ENCODE assay signal across 1 cellular context in genomic region chr19:57583521-57584416, GRCh38.
A peak's percentile ranks its signal among the peaks of the same experiment; 100 is the strongest.
TF ChIP-seq lines count a peak whose summit lies in the region.

ZIK1 (plus strand) TSS chr19:57584145; CDS start chr19:57584357, 212 bp downstream.

TF ChIP-seq in WTC11, 78 proteins besides CTCF, POLR2A, EP300 and RAD21 (continued from another document and continues in another):
- TF ChIP-seq USF2 (CRISPR knock-in tag; IDR thresholded peaks at IDR 0.05) (peak; percentile 89), FOXP1 (CRISPR knock-in tag; IDR thresholded peaks at IDR 0.05; ENCODE audit: borderline replicate concordance) (peak; percentile 99), TEAD1 (CRISPR knock-in tag; IDR thresholded peaks at IDR 0.05) (peak; percentile 94), MLX (CRISPR knock-in tag; IDR thresholded peaks at IDR 0.05) (peak; percentile 80; the same call in 1 of the 2 replicates), ZNF317 (CRISPR knock-in tag; IDR thresholded peaks at IDR 0.05; ENCODE audit: borderline replicate concordance, low read depth) (peak; percentile 75; the same call in 1 of the 2 replicates), ZNF281 (CRISPR knock-in tag; IDR thresholded peaks at IDR 0.05) (peak; percentile 97), ZMAT4 (CRISPR knock-in tag; IDR thresholded peaks at IDR 0.05) (no peak), KAT7 (CRISPR knock-in tag; IDR thresholded peaks at IDR 0.05; ENCODE audit: borderline replicate concordance) (no peak), ZNF138 (CRISPR knock-in tag; conservative IDR thresholded peaks at IDR 0.05) (peak; percentile 84), ZNF396 (CRISPR knock-in tag; IDR thresholded peaks at IDR 0.05; ENCODE audit: borderline replicate concordance) (no peak), NFATC4 (CRISPR knock-in tag; IDR thresholded peaks at IDR 0.05) (no peak), PRRX2 (CRISPR knock-in tag; IDR thresholded peaks at IDR 0.05) (no peak), ESRRA (CRISPR knock-in tag; IDR thresholded peaks at IDR 0.05; ENCODE audit: borderline replicate concordance) (peak; percentile 93), SP1 (CRISPR knock-in tag; conservative IDR thresholded peaks at IDR 0.05) (peak; percentile 85), JUN (CRISPR knock-in tag; IDR thresholded peaks at IDR 0.05) (peak; percentile 96; the same call in 1 of the 2 replicates), ZNF425 (CRISPR knock-in tag; conservative IDR thresholded peaks at IDR 0.05) (no peak), ZBTB43 (CRISPR knock-in tag; IDR thresholded peaks at IDR 0.05) (peak; percentile 97), AFF4 (CRISPR knock-in tag; IDR thresholded peaks at IDR 0.05; ENCODE audit: borderline replicate concordance) (no peak; the same call in 1 of the 2 replicates), NFE2L1 (CRISPR knock-in tag; IDR thresholded peaks at IDR 0.05) (peak; percentile 96), CBFB (CRISPR knock-in tag; IDR thresholded peaks at IDR 0.05; ENCODE audit: low read depth) (no peak), ZBTB21 (CRISPR knock-in tag; IDR thresholded peaks at IDR 0.05; ENCODE audit: borderline replicate concordance) (peak; percentile 78), MXD4 (CRISPR knock-in tag; IDR thresholded peaks at IDR 0.05; ENCODE audit: borderline replicate concordance) (no peak), IRF2 (CRISPR knock-in tag; IDR thresholded peaks at IDR 0.05; ENCODE audit: borderline replicate concordance, low read depth) (0 out of 2 replicates have a peak, but pooled peaks have one; percentile 79), ZSCAN18 (CRISPR knock-in tag; IDR thresholded peaks at IDR 0.05) (no peak), FOXP4 (CRISPR knock-in tag; IDR thresholded peaks at IDR 0.05) (peak; percentile 96), RORB (CRISPR knock-in tag; IDR thresholded peaks at IDR 0.05) (no peak), TP53 (CRISPR knock-in tag; IDR thresholded peaks at IDR 0.05) (peak; percentile 97), ZNF423 (CRISPR knock-in tag; IDR thresholded peaks at IDR 0.05) (no peak), E2F4 (CRISPR knock-in tag; IDR thresholded peaks at IDR 0.05; ENCODE audit: borderline replicate concordance, low read depth) (peak; percentile 93), USF1 (CRISPR knock-in tag; IDR thresholded peaks at IDR 0.05) (peak; percentile 95), TEAD4 (CRISPR knock-in tag; IDR thresholded peaks at IDR 0.05) (peak; percentile 98), AR (CRISPR knock-in tag; IDR thresholded peaks at IDR 0.05) (no peak), NR1H2 (CRISPR knock-in tag; IDR thresholded peaks at IDR 0.05) (peak; percentile 90; the same call in 1 of the 2 replicates), SMAD3 (CRISPR knock-in tag; IDR thresholded peaks at IDR 0.05; ENCODE audit: borderline replicate concordance) (peak; percentile 95)
